Comparison of ENCODE assay signal across 8 cellular contexts in genomic region chr4:133148690-133149363, GRCh38. TPM values are rescaled to one million over a fixed set of nuclear protein-coding genes. Genes with fewer than 3 reads are reported as not detected.
DNase-seq lines count a peak whose midpoint lies in the region; ATAC-seq and TF ChIP-seq lines count a peak whose summit lies in the region.

PCDH10 (plus strand) TSS chr4:133149294; CDS start chr4:133150141, 847 bp downstream.

- peak within 1 kb of the TSS; percentile 18 for H3K9ac ChIP-seq in PC-3 (ENCODE audit: low read length)

- no TSS peak for BruUV-seq in PC-3 (replicated peaks; lab: Mats Ljungman, UMichigan)

- H3K4me2 ChIP-seq in PC-3 (ENCODE audit: low read length), result peak within 1 kb of the TSS; percentile 92

- peak; percentile 52 for ATAC-seq in HG03342 (IDR thresholded peaks at IDR 0.05; ENCODE audit: unreplicated experiment)
- peak; percentile 86 for ATAC-seq in PC-3

- POLR2A ChIA-PET in PC-3 (lab: Charles Lee; ENCODE audit: unreplicated experiment), result interaction anchor here (0.6 to 0.8 kb wide), 5 partner anchors 85 to 1779 kb away, joined by 3 to 7 read pairs (median 5); no protein-coding TSS in a partner anchor

- intact Hi-C loops in PC-3 (cut with micrococcal nuclease), result loop anchor here (5.0 to 10.0 kb wide), 4 partner anchors 166 to 1628 kb away; partner anchors contain the start of gene PABPC4L

- DNase-seq in stimulated activated CD4-positive, alpha-beta T cell treated with anti-CD3 and anti-CD28 coated beads, Interleukin-12 subunit alpha, Interleukin-12 subunit beta, amount 100 ng/mL, for 4 hours, result peak; percentile 17
- DNase-seq in stimulated activated CD4-positive, alpha-beta T cell treated with anti-CD3 and anti-CD28 coated beads, Interleukin-2, amount 100 ng/mL, for 48 hours, result no peak
- peak; percentile 85 for DNase-seq in PC-3
- DNase-seq in brain microvascular endothelial cell, result peak; percentile 96
- peak; percentile 76 for DNase-seq in renal cortical epithelial cell (ENCODE audit: low read depth)
- DNase-seq in T-helper 9 cell, result no peak

- H4K20me1 ChIP-seq in PC-3 (ENCODE audit: low read length), result no peaks in the 10 kb centered on the region

- H3K36me3 ChIP-seq in PC-3 (ENCODE audit: low read depth, low read length) (no peaks in the 10 kb centered on the region), brain microvascular endothelial cell (replicated peaks) (no peaks in the 10 kb centered on the region)

- H3K79me2 ChIP-seq in PC-3 (ENCODE audit: low read length), result no peaks in the 10 kb centered on the region

- H3K9me2 ChIP-seq in PC-3 (replicated peaks; ENCODE audit: low read length), result no peaks in the 10 kb centered on the region

- TF ChIP-seq CTCF in PC-3 (conservative IDR thresholded peaks at IDR 0.05; ENCODE audit: low read depth, low read length) (no peak), brain microvascular endothelial cell (IDR thresholded peaks at IDR 0.05; ENCODE audit: low read depth, low read length, missing control alignments) (no peak)

- in situ Hi-C loops in brain microvascular endothelial cell (cut with HindIII; ENCODE audit: low pct_ligation_motif_present, low sequenced_read_pairs), result no loop called here

- no peaks in the 10 kb centered on the region for H3K9me3 ChIP-seq in PC-3 (ENCODE audit: low read length)

- no peak within 1 kb of the TSS for H3K27ac ChIP-seq in PC-3 (ENCODE audit: low read length)
- no peak within 1 kb of the TSS for H3K27ac ChIP-seq in brain microvascular endothelial cell

- H3K4me1 ChIP-seq in PC-3 (ENCODE audit: insufficient read depth, low read length), result no peaks in the 10 kb centered on the region

- CTCF ChIA-PET in PC-3 (lab: Charles Lee), result interaction anchor here (0.6 to 1.3 kb wide), 2 partner anchors 983 to 1509 kb away, joined by 3 to 5 read pairs; no protein-coding TSS in a partner anchor

- H2AFZ ChIP-seq in PC-3 (ENCODE audit: low read length), result peak within 1 kb of the TSS; percentile 98

- H3F3A ChIP-seq in PC-3 (ENCODE audit: low read length, unreplicated experiment), result no peaks in the 10 kb centered on the region

- H3K27me3 ChIP-seq in PC-3 (ENCODE audit: low read length) (no peaks in the 10 kb centered on the region), brain microvascular endothelial cell (replicated peaks) (no peaks in the 10 kb centered on the region)

- peak within 1 kb of the TSS; percentile 72 for H3K4me3 ChIP-seq in PC-3 (ENCODE audit: low read length)
- peak within 1 kb of the TSS; percentile 71 for H3K4me3 ChIP-seq in brain microvascular endothelial cell (ENCODE audit: low read depth, low read length)
- H3K4me3 ChIP-seq in iPS-11a (ENCODE audit: low read depth, low read length), result peak within 1 kb of the TSS; percentile 62

RNA-seq across cellular contexts. Expression of gene PCDH10, which starts in this region (rescaled TPM):
- total RNA-seq in PC-3 (2014; rRNA removed) (0.11 and 0.23 TPM in 2 replicates), renal cortical epithelial cell (0.17 and 0.40 TPM in 2 replicates)

Comparison
In these comparisons a context has a peak if more than half of its experiments do, and no peak if none do; other contexts are left out.
1. DNase-seq: peak in stimulated activated CD4-positive, alpha-beta T cell treated with anti-CD3 and anti-CD28 coated beads, Interleukin-12 subunit alpha, Interleukin-12 subunit beta, amount 100 ng/mL, for 4 hours (single experiment) and brain microvascular endothelial cell (single experiment); none in stimulated activated CD4-positive, alpha-beta T cell treated with anti-CD3 and anti-CD28 coated beads, Interleukin-2, amount 100 ng/mL, for 48 hours (0 of 2) and T-helper 9 cell (single experiment).
2. Peak in DNase-seq, ATAC-seq, H3K4me3 ChIP-seq, H3K9ac ChIP-seq and H3K4me2 ChIP-seq in PC-3; RNA of the gene not detected or under 1 TPM.
3. Peak in DNase-seq in renal cortical epithelial cell; RNA of the gene not detected or under 1 TPM.
4. Peak in every context shown above with its lines, with median percentiles within 50 percentile points of each other: H3K4me3 ChIP-seq.